8 cellular contexts compared by ENCODE assay signal in the genomic region with DNA sequence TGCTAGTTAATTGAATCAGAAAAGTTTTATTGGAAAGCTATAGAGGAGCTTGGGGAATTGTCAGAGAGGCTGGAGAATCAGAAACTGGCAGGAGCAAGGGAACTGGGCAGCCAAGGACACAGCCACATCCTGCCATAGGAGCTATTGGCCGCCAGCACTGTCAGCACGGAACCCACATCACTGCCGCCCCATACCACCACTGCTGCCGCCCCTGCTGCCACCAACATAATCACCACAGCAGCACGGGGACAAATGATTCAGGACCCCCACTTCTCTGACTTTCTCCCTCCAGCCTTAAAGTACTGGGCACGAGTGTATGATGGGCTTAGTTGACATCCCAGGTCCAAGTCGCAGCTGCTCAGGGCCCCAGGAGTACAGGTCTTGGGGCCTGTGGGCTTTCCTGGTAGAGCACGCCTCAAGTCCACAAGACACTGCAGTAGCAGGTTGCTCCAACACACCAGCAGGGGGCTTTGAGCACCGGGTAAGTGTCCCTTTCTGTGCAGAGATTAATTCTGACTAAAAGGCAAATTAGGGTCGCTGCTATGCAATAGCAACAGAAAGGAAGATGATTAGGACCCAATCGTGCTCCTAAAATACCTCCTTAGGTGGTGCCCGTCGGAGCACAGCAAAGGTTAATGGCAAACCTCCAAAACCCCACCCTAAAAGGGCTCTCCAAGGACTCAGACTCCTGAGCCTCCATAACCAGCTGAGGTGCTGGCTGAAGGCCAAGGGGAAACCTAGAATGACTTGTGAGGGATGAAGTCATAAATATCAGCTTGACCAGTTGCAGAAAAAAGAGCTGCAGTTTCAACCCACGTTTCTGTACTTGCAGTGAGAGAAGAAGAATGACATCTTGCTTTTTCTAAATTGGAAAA. TPM values are rescaled to one million over a fixed set of nuclear protein-coding genes. Genes with fewer than 3 reads are reported as not detected.
DNase-seq lines count a peak whose midpoint lies in the region; ATAC-seq and TF ChIP-seq lines count a peak whose summit lies in the region.

No MANE protein-coding gene starts in this region.

- H3K27me3 ChIP-seq in adipocyte (replicated peaks; ENCODE audit: control insufficient read depth, insufficient read depth, low read length) (peaks cover 8% of the 10 kb centered on the region), stomach (peaks cover 0 to 4% (median 0%) of the 10 kb centered on the region in 3 donors)

- H3K9ac ChIP-seq in adipocyte (ENCODE audit: low read length) = no peak overlapping the region

- intact Hi-C loops in stomach (cut with DNase I; ENCODE audit: low total_unique reads) = no loop called here

- 26 to 49% (median 39%) methylated on average over 7 to 14 of the region's 14 CpGs for WGBS in stomach, 5 donors

- H3K4me1 ChIP-seq in adipocyte (ENCODE audit: control insufficient read depth, insufficient read depth, low read length) (peaks cover 6% of the 10 kb centered on the region), stomach (peaks cover 0 to 16% (median 5%) of the 10 kb centered on the region in 4 donors)

- H3K9me3 ChIP-seq in adipocyte (ENCODE audit: control insufficient read depth, low read length) = no peaks in the 10 kb centered on the region
- no peaks in the 10 kb centered on the region for H3K9me3 ChIP-seq in stomach

- TF ChIP-seq EP300 in stomach (IDR thresholded peaks at IDR 0.05) = no peak

- H3K36me3 ChIP-seq in adipocyte (ENCODE audit: control insufficient read depth, insufficient read depth, low read length, severe bottlenecking) = peaks cover 9% of the 10 kb centered on the region
- H3K36me3 ChIP-seq in stomach = peaks cover 0 to 22% (median 16%) of the 10 kb centered on the region in 4 donors

- H3K4me3 ChIP-seq in adipocyte (ENCODE audit: low read length) (no peak overlapping the region), stomach (no peak overlapping the region)

- TF ChIP-seq CTCF in stomach (IDR thresholded peaks at IDR 0.05) = peak in 4 of 7 experiments; percentile 14 to 34 (median 20)

- DNase-seq in DMS53 (lab: John Stamatoyannopoulos, UW) (peak; percentile 69), NCI-H524 (lab: John Stamatoyannopoulos, UW) (peak; percentile 84 to 86), adipocyte (ENCODE audit: low read depth) (peak; percentile 40), islet precursor cell (peak; percentile 73), stomach (peak; percentile 69)
- DNase-seq in stimulated activated naive CD4-positive, alpha-beta T cell treated with Interleukin-2 at 50 U/mL for 16 hours (lab: John Stamatoyannopoulos, UW) = no peak

- TF ChIP-seq POLR2A in stomach (IDR thresholded peaks at IDR 0.05) = no peak

- H3K27ac ChIP-seq in stomach = peak overlapping the region in 1 of 5 donors; percentile 12

- ATAC-seq in GM19328 (IDR thresholded peaks at IDR 0.05; ENCODE audit: unreplicated experiment) (peak; percentile 86), HG03135 (IDR thresholded peaks at IDR 0.05; ENCODE audit: unreplicated experiment) (peak; percentile 90)

RNA-seq across cellular contexts. Expression of a gene that starts 6.8 kb away (rescaled TPM):
- 10 to 100 TPM in 3 of 5 donors, 1 to 10 TPM in 2; 1.7 to 41.4 (median 24.1) TPM for total RNA-seq in stomach
- 10 to 100 TPM in 2 of 3 donors, 1 to 10 TPM in 1; 8.9 to 13.1 (median 10.8) TPM for polyA plus RNA-seq in stomach
